ENCODE assay signal across 17 cellular contexts in the genomic region with DNA sequence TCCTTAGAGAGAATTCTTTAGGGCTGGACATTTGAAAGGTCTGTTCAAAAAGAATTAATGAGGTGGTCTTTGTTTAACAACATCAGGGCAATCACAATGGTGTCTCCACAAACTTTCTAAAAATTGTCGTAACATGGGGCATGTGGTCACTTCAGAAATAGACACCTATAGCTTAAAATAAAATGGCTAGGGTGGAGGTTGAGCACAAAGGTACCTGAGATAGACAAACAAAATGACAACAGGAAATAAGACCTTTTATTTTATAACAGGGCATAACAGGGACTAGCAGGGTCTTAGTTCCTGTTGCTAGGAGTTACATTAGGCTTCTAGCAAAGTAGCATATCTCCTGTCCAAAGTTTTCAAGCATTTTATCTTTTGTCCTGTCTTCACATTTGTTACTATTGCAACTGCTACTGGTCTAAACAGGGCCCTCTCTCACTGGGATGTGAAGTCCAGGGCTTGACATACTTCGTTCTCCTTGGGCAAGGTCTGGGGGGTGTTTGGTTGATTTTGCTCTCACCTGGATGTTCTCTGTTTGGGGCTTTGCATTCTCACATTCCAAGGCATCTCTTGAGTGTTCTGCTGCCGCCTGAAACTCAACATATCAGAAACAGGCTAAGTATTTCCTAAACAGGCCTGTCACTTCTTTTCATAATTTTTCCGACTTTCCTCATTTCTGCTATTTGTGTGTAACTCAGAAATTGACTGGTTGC. TPM values are rescaled to one million over a fixed set of nuclear protein-coding genes. Genes with fewer than 3 reads are reported as not detected.
DNase-seq lines count a peak whose midpoint lies in the region; ATAC-seq, FAIRE-seq and TF ChIP-seq lines count a peak whose summit lies in the region.
"Had no signal": no experiment of that assay in that cellular context is flagged by ENCODE, and none has a peak within 500 bp of the region (broad histone marks: within the 10 kb centered on the region; RNA-seq: fewer than 3 reads in every experiment).

No MANE protein-coding gene starts in this region.

- FAIRE-seq in GM18507 (lab: Jason Lieb, UNC) = peak; percentile 81

- no peak for ATAC-seq in GM19397 (IDR thresholded peaks at IDR 0.05; ENCODE audit: unreplicated experiment)

- peak overlapping the region; percentile 88 for H3K27ac Mint-ChIP-seq in activated T-cell treated with anti-CD3 and anti-CD28 coated beads, Interleukin-2, amount 50 U/mL, for 24 hours
- peak overlapping the region; percentile 52 for H3K27ac Mint-ChIP-seq in activated naive CD8-positive, alpha-beta T cell
- H3K27ac Mint-ChIP-seq in progenitor cell of endocrine pancreas = peak overlapping the region; percentile 30

- peaks cover 3% of the 10 kb centered on the region for H3K36me3 Mint-ChIP-seq in activated T-cell treated with anti-CD3 and anti-CD28 coated beads, Interleukin-2, amount 50 U/mL, for 24 hours (ENCODE audit: low read depth)
- peaks cover 5% of the 10 kb centered on the region for H3K36me3 Mint-ChIP-seq in activated naive CD8-positive, alpha-beta T cell
- peaks cover 3% of the 10 kb centered on the region for H3K36me3 Mint-ChIP-seq in progenitor cell of endocrine pancreas (ENCODE audit: insufficient read depth)

- H3K27me3 Mint-ChIP-seq in activated T-cell treated with anti-CD3 and anti-CD28 coated beads, Interleukin-2, amount 50 U/mL, for 24 hours = no peaks in the 10 kb centered on the region
- H3K27me3 Mint-ChIP-seq in activated naive CD8-positive, alpha-beta T cell = no peaks in the 10 kb centered on the region
- no peaks in the 10 kb centered on the region for H3K27me3 Mint-ChIP-seq in progenitor cell of endocrine pancreas

- H3K9me3 Mint-ChIP-seq in activated T-cell treated with anti-CD3 and anti-CD28 coated beads, Interleukin-2, amount 50 U/mL, for 24 hours = no peaks in the 10 kb centered on the region
- no peaks in the 10 kb centered on the region for H3K9me3 Mint-ChIP-seq in activated naive CD8-positive, alpha-beta T cell (ENCODE audit: low read depth)
- H3K9me3 Mint-ChIP-seq in progenitor cell of endocrine pancreas (ENCODE audit: low read depth) = no peaks in the 10 kb centered on the region

- DNase-seq in activated T-cell treated with anti-CD3 and anti-CD28 coated beads, Interleukin-2, amount 50 U/mL, for 24 hours = no peak
- DNase-seq in activated T-cell treated with anti-CD3 and anti-CD28 coated beads, Interleukin-2, amount 50 U/mL, for 48 hours = no peak
- DNase-seq in GM18507 (ENCODE audit: extremely low spot score, insufficient read length, low read depth) (no peak), progenitor cell of endocrine pancreas (ENCODE audit: low spot score, unreplicated experiment) (no peak), NOMO-1 treated with DMSO at 0.1 percent for 48 hours (lab: John Stamatoyannopoulos, UW; ENCODE audit: unreplicated experiment) (no peak), kidney glomerular epithelial cell (lab: John Stamatoyannopoulos, UW) (no peak)
- DNase-seq: ACHN, GF-D8, NCI-H1930, NCI-H524 treated with DMSO at 0.1 percent for 48 hours, Peyer's patch, thyroid gland had no signal

- TF ChIP-seq CTCF in progenitor cell of endocrine pancreas (IDR thresholded peaks at IDR 0.05; ENCODE audit: unreplicated experiment) = no peak

- peaks cover 90% of the 10 kb centered on the region for H3K4me1 Mint-ChIP-seq in activated T-cell treated with anti-CD3 and anti-CD28 coated beads, Interleukin-2, amount 50 U/mL, for 24 hours (ENCODE audit: low read depth)
- peaks cover 94% of the 10 kb centered on the region for H3K4me1 Mint-ChIP-seq in activated naive CD8-positive, alpha-beta T cell (ENCODE audit: low read depth)
- H3K4me1 Mint-ChIP-seq in progenitor cell of endocrine pancreas (ENCODE audit: low read depth) = peaks cover 25% of the 10 kb centered on the region

- H3K4me3 Mint-ChIP-seq in activated T-cell treated with anti-CD3 and anti-CD28 coated beads, Interleukin-2, amount 50 U/mL, for 24 hours = no peak overlapping the region
- H3K4me3 Mint-ChIP-seq in activated naive CD8-positive, alpha-beta T cell = peak overlapping the region; percentile 11
- H3K4me3 Mint-ChIP-seq in progenitor cell of endocrine pancreas (ENCODE audit: low read depth) = no peak overlapping the region

RNA-seq across cellular contexts. Expression of gene GCSAM, which starts 3.0 kb away (rescaled TPM):
- total RNA-seq in progenitor cell of endocrine pancreas = not detected in 2 replicates
- total RNA-seq: fibroblast of lung, GM23248, hepatocyte had no signal

RNA-seq across cellular contexts. Expression of gene C3orf52, which starts 43.9 kb away (rescaled TPM):
- 20.6 and 23.7 TPM in 2 replicates for total RNA-seq in progenitor cell of endocrine pancreas

Comparison
In these comparisons a context has a peak if more than half of its experiments do, and no peak if none do; other contexts are left out.
1. H3K27ac Mint-ChIP-seq: peak in every context shown above with its lines; median percentile 88 in activated T-cell treated with anti-CD3 and anti-CD28 coated beads, Interleukin-2, amount 50 U/mL, for 24 hours; 52 in activated naive CD8-positive, alpha-beta T cell; 30 in progenitor cell of endocrine pancreas.